29 cellular contexts compared by ENCODE assay signal in the genomic region with DNA sequence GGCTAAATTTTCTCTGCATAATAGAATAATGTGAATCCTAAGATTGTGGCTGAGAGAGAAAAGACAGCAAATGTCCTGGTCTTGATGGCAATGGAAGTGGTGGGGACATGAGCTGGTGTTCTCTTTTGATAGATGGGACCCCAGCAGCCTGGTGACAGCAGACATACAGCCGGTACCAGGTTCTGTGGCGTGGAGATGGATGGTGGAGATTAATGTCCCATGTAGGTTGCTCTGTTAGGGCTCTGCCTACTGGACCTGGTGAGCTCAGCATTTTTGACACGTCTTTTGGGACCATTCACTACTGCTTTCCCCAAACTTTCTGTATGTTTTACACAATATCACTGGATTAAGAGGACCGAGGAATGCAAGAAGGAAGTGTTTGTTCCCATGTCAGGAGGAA. TPM values are rescaled to one million over a fixed set of nuclear protein-coding genes. Genes with fewer than 3 reads are reported as not detected.
A peak's percentile ranks its signal among the peaks of the same experiment; 100 is the strongest.
DNase-seq lines count a peak whose midpoint lies in the region; ATAC-seq, FAIRE-seq and TF ChIP-seq lines count a peak whose summit lies in the region.
"Had no signal": no experiment of that assay in that cellular context is flagged by ENCODE, and none has a peak within 500 bp of the region (broad histone marks: within the 10 kb centered on the region; RNA-seq: fewer than 3 reads in every experiment).

No MANE protein-coding gene starts in this region.

- CTCF ChIA-PET in Panc1 (lab: Charles Lee) (interaction anchor here (1.4 kb wide), 1 partner anchor 174 kb away, joined by 3 read pairs; no protein-coding TSS in a partner anchor), H1 (lab: Charles Lee; ENCODE audit: partially characterized antibody) (interaction anchor here (0.7 to 1.9 kb wide), 14 partner anchors 12 to 311 kb away, joined by 3 to 10 read pairs (median 4); no protein-coding TSS in a partner anchor)

- H3K9me3 Mint-ChIP-seq in H9, result peaks cover 43 to 69% of the 10 kb centered on the region in 2 experiments

- ATAC-seq in DND-41 (ENCODE audit: insufficient read depth, low read depth) (no peak), Panc1 (0 out of 2 replicates have a peak, but pooled peaks have one; percentile 63), GM21390 (IDR thresholded peaks at IDR 0.05; ENCODE audit: unreplicated experiment) (no peak), GM19452 (IDR thresholded peaks at IDR 0.05; ENCODE audit: unreplicated experiment) (no peak)
- ATAC-seq: activated T-cell treated with anti-CD3 and anti-CD28 coated beads, Interleukin-2, amount 50 U/mL, for 72 hours; body of pancreas; left lobe of liver; right cardiac atrium; SK-N-SH treated with all-trans-retinoic acid at 6 μM for 48 hours had no signal

- H2BK5ac ChIP-seq in H9 (ENCODE audit: insufficient read length, low read length) (no peak overlapping the region), H1 (ENCODE audit: low read depth, low read length) (no peak overlapping the region)

- no peaks in the 10 kb centered on the region for H3K27me3 ChIP-seq in DND-41 (ENCODE audit: insufficient read depth, low read length, poor library complexity)
- no peaks in the 10 kb centered on the region for H3K27me3 ChIP-seq in H9 (ENCODE audit: insufficient read depth, low read length)
- no peaks in the 10 kb centered on the region; the same call in 1 of the 2 replicates for H3K27me3 ChIP-seq in Panc1 (ENCODE audit: control insufficient read depth, insufficient read depth, low read length)
- no peaks in the 10 kb centered on the region for H3K27me3 ChIP-seq in H1 (replicated peaks in 1 of 4; ENCODE audit: control insufficient read depth in 3 of 4, extremely low read depth in 1 of 4, insufficient read depth in 3 of 4, low read length in 3 of 4)
- H3K27me3 ChIP-seq: adrenal gland, body of pancreas, spleen had no signal

- H2AFZ ChIP-seq in DND-41 (ENCODE audit: low read depth, low read length) (no peak overlapping the region), H9 (ENCODE audit: low read length) (no peak overlapping the region), H1 (ENCODE audit: low read length) (no peak overlapping the region)
- H2AFZ ChIP-seq: neural progenitor cell had no signal

- H3K23ac ChIP-seq in H9 (ENCODE audit: insufficient read length, low read depth, low read length) (no peak overlapping the region), H1 (ENCODE audit: insufficient read length) (no peak overlapping the region)

- H3K27ac ChIP-seq in DND-41 (ENCODE audit: low read length) (no peak overlapping the region), H9 (ENCODE audit: insufficient read length, low read depth, low read length) (no peak overlapping the region), Panc1 (ENCODE audit: low read length) (no peak overlapping the region), H1 (ENCODE audit: low read depth, low read length) (no peak overlapping the region)
- H3K27ac ChIP-seq: adrenal gland, body of pancreas, dorsolateral prefrontal cortex, HL-60, neural progenitor cell, spleen, WERI-Rb-1 had no signal

- H2BK120ac ChIP-seq in H9 (ENCODE audit: low read depth, low read length, poor library complexity, severe bottlenecking), result no peak overlapping the region
- no peak overlapping the region for H2BK120ac ChIP-seq in H1 (replicated peaks; ENCODE audit: low read depth, low read length)

- H3K56ac ChIP-seq in H9 (ENCODE audit: insufficient read length, low read depth, low read length), result no peak overlapping the region
- no peak overlapping the region for H3K56ac ChIP-seq in H1 (replicated peaks; ENCODE audit: insufficient read length, low read depth, low read length)

- H3T11ph ChIP-seq in H9 (ENCODE audit: low read length), result no peak overlapping the region

- no peak overlapping the region for H3K9ac ChIP-seq in DND-41 (ENCODE audit: low read depth, low read length)
- H3K9ac ChIP-seq in H9 (ENCODE audit: extremely low read depth, insufficient read length, low read length), result no peak overlapping the region
- H3K9ac ChIP-seq in H1 (replicated peaks in 1 of 4; ENCODE audit: extremely low read depth in 1 of 4, low read depth in 3 of 4, low read length in 3 of 4), result no peak overlapping the region
- H3K9ac ChIP-seq: neural progenitor cell had no signal

- H3K36me3 ChIP-seq in DND-41 (ENCODE audit: insufficient read depth, low read length), result no peaks in the 10 kb centered on the region
- H3K36me3 ChIP-seq in Panc1 (ENCODE audit: control insufficient read depth, insufficient read depth, low read length), result no peaks in the 10 kb centered on the region
- no peaks in the 10 kb centered on the region for H3K36me3 ChIP-seq in H1 (ENCODE audit: control insufficient read depth in 2 of 4, insufficient read depth in 4 of 4, low read length in 3 of 4)
- H3K36me3 ChIP-seq: adrenal gland, neural progenitor cell, spleen, WERI-Rb-1 had no signal

- no peaks in the 10 kb centered on the region for H3K23me2 ChIP-seq in H9 (ENCODE audit: insufficient read length, low read depth, low read length, poor library complexity, severe bottlenecking)
- H3K23me2 ChIP-seq in H1 (ENCODE audit: low read depth, low read length), result no peaks in the 10 kb centered on the region

- TF ChIP-seq RAD21 in H1 (IDR thresholded peaks at IDR 0.05 in 1 of 2, conservative IDR thresholded peaks at IDR 0.05 in 1 of 2; ENCODE audit: low read depth in 2 of 2, low read length in 2 of 2), result peak; percentile 8 to 18; a peak in 2 of 4 replicates

- H3K27me3 Mint-ChIP-seq in H9 (ENCODE audit: low read depth), result peaks cover 37% of the 10 kb centered on the region
- H3K27me3 Mint-ChIP-seq: memory B cell had no signal

- peaks cover 0 to 4% of the 10 kb centered on the region in 2 experiments; a peak in 1 of 4 replicates for H3K4me1 Mint-ChIP-seq in H9

- POLR2A ChIA-PET in Panc1 (lab: Charles Lee) (no interaction called here), H1 (lab: Charles Lee; ENCODE audit: partially characterized antibody) (interaction anchor here (1.6 kb wide), 1 partner anchor 11 kb away, joined by 5 read pairs; no protein-coding TSS in a partner anchor)

- H4K8ac ChIP-seq in H9 (replicated peaks; ENCODE audit: insufficient read length, low read depth, low read length), result no peak overlapping the region
- H4K8ac ChIP-seq in H1 (ENCODE audit: extremely low read depth, insufficient read depth, low read length), result no peak overlapping the region

- H4K91ac ChIP-seq in H9 (ENCODE audit: insufficient read length, low read depth, low read length), result no peak overlapping the region
- H4K91ac ChIP-seq in H1 (replicated peaks; ENCODE audit: insufficient read length, low read length), result no peak overlapping the region

- intact Hi-C loops in Panc1 (cut with micrococcal nuclease; ENCODE audit: unreplicated experiment), result loop anchor here (10.0 kb wide), 1 partner anchor 320 kb away; no protein-coding TSS in a partner anchor

- peak; percentile 16 for TF ChIP-seq CTCF in DND-41 (IDR thresholded peaks at IDR 0.05; ENCODE audit: borderline replicate concordance, extremely low read depth, low read length, poor library complexity, severe bottlenecking)
- TF ChIP-seq CTCF in H9 (conservative IDR thresholded peaks at IDR 0.05), result peak; percentile 11; the same call in 1 of the 3 replicates
- peak; percentile 59 for TF ChIP-seq CTCF in Panc1 (IDR thresholded peaks at IDR 0.05)
- peak in 2 of 3 experiments; percentile 4 to 13; a peak in 2 of 4 replicates for TF ChIP-seq CTCF in H1 (IDR thresholded peaks at IDR 0.05; ENCODE audit: control extremely low read depth in 1 of 3, insufficient read depth in 1 of 3, low read depth in 1 of 3, low read length in 3 of 3)

- no peak overlapping the region for H3K27ac Mint-ChIP-seq in H9
- H3K27ac Mint-ChIP-seq: activated T-cell treated with anti-CD3 and anti-CD28 coated beads, Interleukin-2, amount 50 U/mL, for 72 hours; memory B cell; neural progenitor cell had no signal

- no peak overlapping the region for H3K4me3 Mint-ChIP-seq in H9
- H3K4me3 Mint-ChIP-seq: activated T-cell treated with anti-CD3 and anti-CD28 coated beads, Interleukin-2, amount 50 U/mL, for 72 hours; neural progenitor cell had no signal

- H3K4me2 ChIP-seq in DND-41 (ENCODE audit: insufficient read depth, low read length) (no peak overlapping the region), H9 (ENCODE audit: insufficient read depth, insufficient read length, low read length) (no peak overlapping the region), H1 (ENCODE audit: insufficient read depth in 1 of 2, low read depth in 2 of 2, low read length in 2 of 2) (no peak overlapping the region)
- H3K4me2 ChIP-seq: neural progenitor cell had no signal

- no TSS peak for BruUV-seq in Panc1 (replicated peaks; lab: Mats Ljungman, UMichigan)

- peaks cover 0 to 2% (median 0%) of the 10 kb centered on the region in 3 experiments; a peak in 3 of 7 replicates for H3K36me3 Mint-ChIP-seq in H9 (ENCODE audit: insufficient read depth in 1 of 3, low read depth in 3 of 3)
- H3K36me3 Mint-ChIP-seq: memory B cell, neural progenitor cell had no signal

- H3K79me2 ChIP-seq in DND-41 (ENCODE audit: insufficient read depth, low read length) (no peaks in the 10 kb centered on the region), H9 (ENCODE audit: insufficient read depth, low read length) (no peaks in the 10 kb centered on the region), H1 (ENCODE audit: control insufficient read depth in 1 of 2, insufficient read depth in 2 of 2, low read length in 2 of 2) (no peaks in the 10 kb centered on the region)

- DNase-seq in DND-41, result no peak
- no peak for DNase-seq in H9
- DNase-seq in Panc1 (ENCODE audit: low read depth, low spot score), result no peak
- no peak for DNase-seq in H1 (ENCODE audit: low read depth in 1 of 2, low spot score in 2 of 2)
- no peak for DNase-seq in GDM1 (lab: John Stamatoyannopoulos, UW)
- DNase-seq: activated CD4-positive, alpha-beta T cell treated with anti-CD3 and anti-CD28 coated beads, Interleukin-2, amount 50 U/mL, for 1 hour; activated naive CD4-positive, alpha-beta T cell treated with Interleukin-2 at 50 U/mL for 16 hours; activated T-cell treated with anti-CD3 and anti-CD28 coated beads, Interleukin-2, amount 50 U/mL, for 72 hours; adrenal gland; body of pancreas; cerebellar nuclear complex; dorsolateral prefrontal cortex; NCI-H1417; NCI-H2029 treated with DMSO at 0.1 percent for 48 hours; posterior cingulate gyrus; right cardiac atrium; spleen; stimulated activated CD4-positive, alpha-beta T cell treated with anti-CD3 and anti-CD28 coated beads, Interleukin-2, amount 100 ng/mL, for 48 hours; trophoblast cell; WERI-Rb-1 had no signal

- FAIRE-seq in H1 (lab: Jason Lieb, UNC), result no peak

- no peak for TF ChIP-seq POLR2A in H1 (IDR thresholded peaks at IDR 0.05; ENCODE audit: control extremely low read depth in 1 of 2, low read depth in 2 of 2, low read length in 2 of 2)

- H2BK12ac ChIP-seq in H9 (ENCODE audit: insufficient read length, low read depth, low read length) (no peak overlapping the region), H1 (ENCODE audit: low read depth, low read length) (no peak overlapping the region)

- no peak overlapping the region for H3K4ac ChIP-seq in H9 (ENCODE audit: low read depth, low read length)
- no peak overlapping the region for H3K4ac ChIP-seq in H1 (replicated peaks; ENCODE audit: insufficient read length, low read depth, low read length)

- WGBS in H9 (ENCODE audit: extremely low coverage, insufficient read length, low lambda C conversion rate), result no CpG with 5 or more reads among the region's 4 CpGs
- WGBS in H1 (ENCODE audit: extremely low coverage in 1 of 2, insufficient coverage in 1 of 2, insufficient read length in 1 of 2, insufficient replicate concordance in 2 of 2, low coverage in 1 of 2, low lambda C conversion rate in 2 of 2, missing lambda C conversion rate in 1 of 2), 2 experiments, result 74% methylated on average over 4 of the region's 4 CpGs; no CpG with 5 or more reads in 1 of the 2 experiments

- H3K79me1 ChIP-seq in H9 (ENCODE audit: insufficient read depth, low read depth, low read length, poor library complexity, severe bottlenecking) (no peaks in the 10 kb centered on the region), H1 (ENCODE audit: low read depth, low read length) (no peaks in the 10 kb centered on the region)

- no peak overlapping the region for H2AK5ac ChIP-seq in H9 (ENCODE audit: insufficient read length, low read length)
- no peak overlapping the region for H2AK5ac ChIP-seq in H1 (ENCODE audit: low read depth, low read length)

- H3K4me3 ChIP-seq in DND-41 (ENCODE audit: low read depth in 1 of 2, low read length in 2 of 2), result no peak overlapping the region
- H3K4me3 ChIP-seq in Panc1 (ENCODE audit: low read depth in 2 of 2, low read length in 2 of 2), result no peak overlapping the region
- no peak overlapping the region for H3K4me3 ChIP-seq in H1 (ENCODE audit: extremely low read depth in 1 of 4, insufficient read depth in 2 of 4, low read depth in 3 of 4, low read length in 4 of 4)
- H3K4me3 ChIP-seq: adrenal gland, body of pancreas, dorsolateral prefrontal cortex, neural progenitor cell, spleen had no signal

- H2BK20ac ChIP-seq in H9 (ENCODE audit: low read depth, low read length, poor library complexity, severe bottlenecking) (no peak overlapping the region), H1 (ENCODE audit: low read length) (no peak overlapping the region)

- in situ Hi-C loops in Panc1 (cut with HindIII; ENCODE audit: low pct_unique_long_range_greater_than_20kb, low sequenced_read_pairs), result no loop called here

- H3K18ac ChIP-seq in H9 (ENCODE audit: insufficient read length, low read depth, low read length), result no peak overlapping the region
- H3K18ac ChIP-seq in H1 (ENCODE audit: extremely low read depth, low read length), result no peak overlapping the region

- no peak for TF ChIP-seq EP300 in H1 (IDR thresholded peaks at IDR 0.05; ENCODE audit: borderline replicate concordance in 1 of 2, low read depth in 2 of 2, low read length in 2 of 2)

- H3K4me1 ChIP-seq in DND-41 (ENCODE audit: insufficient read depth, low read length) (peaks cover 6% of the 10 kb centered on the region; the same call in 1 of the 2 replicates), H9 (ENCODE audit: insufficient read depth, low read length) (no peaks in the 10 kb centered on the region), Panc1 (ENCODE audit: control insufficient read depth, insufficient read depth, low read length) (no peaks in the 10 kb centered on the region), H1 (replicated peaks in 1 of 4; ENCODE audit: control insufficient read depth in 3 of 4, insufficient read depth in 4 of 4, low read length in 3 of 4) (no peaks in the 10 kb centered on the region)
- H3K4me1 ChIP-seq: body of pancreas, neural progenitor cell had no signal

- H4K20me1 ChIP-seq in DND-41 (ENCODE audit: insufficient read depth, low read length), result no peaks in the 10 kb centered on the region
- H4K20me1 ChIP-seq in H9 (ENCODE audit: control insufficient read depth, insufficient read depth, insufficient read length), result no peaks in the 10 kb centered on the region
- no peaks in the 10 kb centered on the region for H4K20me1 ChIP-seq in H1 (replicated peaks in 1 of 2; ENCODE audit: control insufficient read depth in 1 of 2, insufficient read depth in 2 of 2, low read length in 2 of 2)

- no peak overlapping the region for H4K5ac ChIP-seq in H9 (ENCODE audit: insufficient read length, low read depth, low read length)
- no peak overlapping the region for H4K5ac ChIP-seq in H1 (ENCODE audit: insufficient read length, low read depth, low read length)

- H3K14ac ChIP-seq in H9 (ENCODE audit: insufficient read depth, low read length), result no peak overlapping the region
- H3K14ac ChIP-seq in H1 (ENCODE audit: insufficient read length), result no peak overlapping the region

- H3K9me3 ChIP-seq in DND-41 (ENCODE audit: insufficient read depth, low read length, severe bottlenecking) (no peaks in the 10 kb centered on the region), H9 (ENCODE audit: control insufficient read depth, low read depth, low read length) (no peaks in the 10 kb centered on the region), Panc1 (ENCODE audit: control insufficient read depth, insufficient read depth, low read depth, low read length) (no peaks in the 10 kb centered on the region), H1 (ENCODE audit: insufficient read depth in 2 of 2, low read depth in 1 of 2, low read length in 1 of 2) (peaks cover 28 to 34% of the 10 kb centered on the region in 2 experiments)
- H3K9me3 ChIP-seq: adrenal gland, body of pancreas, spleen had no signal

- H2BK15ac ChIP-seq in H9 (ENCODE audit: low read depth, low read length) (no peak overlapping the region), H1 (ENCODE audit: low read length) (no peak overlapping the region)

RNA-seq across cellular contexts. Expression of gene SIGLEC14, which starts 8.2 kb away (rescaled TPM):
- total RNA-seq in H9 (2021) (not detected in 2 replicates), Panc1 (2021; ENCODE audit: unreplicated experiment) (not detected)
- polyA plus RNA-seq in Panc1 (2012; ENCODE audit: insufficient read length), result not detected
- total RNA-seq in H1 (2021; fragmentation: NEBNext Ultra II Directional; extraction: Animal tissue kit (Norgen Biotek cat#: 25700)), result not detected in 2 replicates
- not detected in 2 replicates for polyA plus RNA-seq in H1 (2011; rRNA removed)
- polyA plus RNA-seq in H1 (2011; cell fraction: cytosol; rRNA removed), result not detected
- not detected for polyA plus RNA-seq in H1 (2011; cell fraction: nucleus; rRNA removed)
- polyA plus RNA-seq in H1 (2012, experiment 1 of 2), result 0.08 TPM in 1 of 4 replicates, not detected in the others
- polyA plus RNA-seq in H1 (2012, experiment 2 of 2), result not detected
- not detected for polyA plus RNA-seq in H1 (2013, experiment 1 of 2)
- polyA plus RNA-seq in H1 (2013, experiment 2 of 2), result 0.04 TPM
- not detected in 2 replicates for polyA minus RNA-seq in H1 (2011; rRNA and poly(A)+ RNA removed)
- not detected for polyA minus RNA-seq in H1 (2011; cell fraction: cytosol; rRNA and poly(A)+ RNA removed)
- not detected for polyA minus RNA-seq in H1 (2011; cell fraction: nucleus; rRNA and poly(A)+ RNA removed)
- total RNA-seq: body of pancreas; M059J; T-helper 2 cell treated with Interferon-gamma antibody and Interleukin-4, amounts not matched to agents 100 ng/mL and 5 ng/mL, for 36 hours had no signal

RNA-seq across cellular contexts. Expression of gene SIGLEC5, which starts 24.6 kb away (rescaled TPM):
- total RNA-seq in H9 (2021) (not detected in 2 replicates), Panc1 (2021; ENCODE audit: unreplicated experiment) (not detected)
- polyA plus RNA-seq in Panc1 (2012; ENCODE audit: insufficient read length), result not detected
- not detected in 2 replicates for total RNA-seq in H1 (2021; fragmentation: NEBNext Ultra II Directional; extraction: Animal tissue kit (Norgen Biotek cat#: 25700))
- not detected in 2 replicates for polyA plus RNA-seq in H1 (2011; rRNA removed)
- not detected for polyA plus RNA-seq in H1 (2011; cell fraction: cytosol; rRNA removed)
- polyA plus RNA-seq in H1 (2011; cell fraction: nucleus; rRNA removed), result not detected
- polyA plus RNA-seq in H1 (2012, experiment 1 of 2), result not detected in 4 replicates
- polyA plus RNA-seq in H1 (2012, experiment 2 of 2), result not detected
- not detected for polyA plus RNA-seq in H1 (2013, experiment 1 of 2)
- not detected for polyA plus RNA-seq in H1 (2013, experiment 2 of 2)
- polyA minus RNA-seq in H1 (2011; rRNA and poly(A)+ RNA removed), result not detected in 2 replicates
- polyA minus RNA-seq in H1 (2011; cell fraction: cytosol; rRNA and poly(A)+ RNA removed), result not detected
- not detected for polyA minus RNA-seq in H1 (2011; cell fraction: nucleus; rRNA and poly(A)+ RNA removed)
- total RNA-seq: activated T-cell treated with anti-CD3 and anti-CD28 coated beads, Interleukin-2, amount 50 U/mL, for 72 hours; left lobe of liver; M059J; T-helper 2 cell treated with Interferon-gamma antibody and Interleukin-4, amounts not matched to agents 100 ng/mL and 5 ng/mL, for 36 hours had no signal
- polyA plus RNA-seq: adrenal gland, right cardiac atrium, spleen had no signal

RNA-seq across cellular contexts. Expression of gene SPACA6, which starts 38.3 kb away (rescaled TPM):
- total RNA-seq in H9 (2021), result 16.0 and 18.9 TPM in 2 replicates
- 14.3 TPM for total RNA-seq in Panc1 (2021; ENCODE audit: unreplicated experiment)
- 5.8 TPM for polyA plus RNA-seq in Panc1 (2012; ENCODE audit: insufficient read length)
- total RNA-seq in H1 (2021; fragmentation: NEBNext Ultra II Directional; extraction: Animal tissue kit (Norgen Biotek cat#: 25700)), result 4.1 and 7.5 TPM in 2 replicates
- polyA plus RNA-seq in H1 (2011; rRNA removed), result 7.1 and 9.7 TPM in 2 replicates
- 8.5 TPM for polyA plus RNA-seq in H1 (2011; cell fraction: cytosol; rRNA removed)
- 23.1 TPM for polyA plus RNA-seq in H1 (2011; cell fraction: nucleus; rRNA removed)
- 6.3 to 8.0 TPM (median 7.3 TPM) in 4 replicates for polyA plus RNA-seq in H1 (2012, experiment 1 of 2)
- polyA plus RNA-seq in H1 (2012, experiment 2 of 2), result 6.1 TPM
- 4.7 TPM for polyA plus RNA-seq in H1 (2013, experiment 1 of 2)
- 4.4 TPM for polyA plus RNA-seq in H1 (2013, experiment 2 of 2)
- polyA minus RNA-seq in H1 (2011; rRNA and poly(A)+ RNA removed), result 1.3 and 2.3 TPM in 2 replicates
- 1.4 TPM for polyA minus RNA-seq in H1 (2011; cell fraction: cytosol; rRNA and poly(A)+ RNA removed)
- 7.4 TPM for polyA minus RNA-seq in H1 (2011; cell fraction: nucleus; rRNA and poly(A)+ RNA removed)

Comparison
In these comparisons a context has a peak if more than half of its experiments do, and no peak if none do; other contexts are left out.
1. CTCF ChIP-seq: peak in every context shown above with its lines; median percentile 59 in Panc1; 16 in DND-41; 11 in H9; 8 in H1.